ENCODE assay signal across 1 cellular context in the genomic region with DNA sequence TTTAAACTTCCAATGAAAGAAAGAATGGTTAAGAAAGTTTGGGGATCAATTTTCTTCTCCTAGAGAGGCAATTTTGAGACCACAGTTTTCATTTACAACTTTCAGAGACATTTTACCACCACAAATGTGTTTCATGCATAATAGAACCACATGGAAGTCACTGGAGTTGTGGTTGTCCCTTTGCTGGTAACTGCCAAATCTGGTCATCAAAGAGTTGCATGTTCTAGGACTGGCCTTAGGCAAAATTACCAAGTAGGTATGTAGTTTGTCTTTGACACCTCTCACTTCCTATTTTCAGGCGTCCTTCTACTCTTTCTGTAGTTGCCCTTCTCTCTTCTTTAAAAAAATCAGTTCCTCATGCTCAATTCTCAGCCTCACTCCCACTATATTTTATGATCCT.
TF ChIP-seq lines count a peak whose summit lies in the region.

No MANE protein-coding gene starts in this region.

TF ChIP-seq in GM23338, 12 proteins besides CTCF, POLR2A, EP300 and RAD21 (continued from another document):
- TF ChIP-seq, protein P1, sequence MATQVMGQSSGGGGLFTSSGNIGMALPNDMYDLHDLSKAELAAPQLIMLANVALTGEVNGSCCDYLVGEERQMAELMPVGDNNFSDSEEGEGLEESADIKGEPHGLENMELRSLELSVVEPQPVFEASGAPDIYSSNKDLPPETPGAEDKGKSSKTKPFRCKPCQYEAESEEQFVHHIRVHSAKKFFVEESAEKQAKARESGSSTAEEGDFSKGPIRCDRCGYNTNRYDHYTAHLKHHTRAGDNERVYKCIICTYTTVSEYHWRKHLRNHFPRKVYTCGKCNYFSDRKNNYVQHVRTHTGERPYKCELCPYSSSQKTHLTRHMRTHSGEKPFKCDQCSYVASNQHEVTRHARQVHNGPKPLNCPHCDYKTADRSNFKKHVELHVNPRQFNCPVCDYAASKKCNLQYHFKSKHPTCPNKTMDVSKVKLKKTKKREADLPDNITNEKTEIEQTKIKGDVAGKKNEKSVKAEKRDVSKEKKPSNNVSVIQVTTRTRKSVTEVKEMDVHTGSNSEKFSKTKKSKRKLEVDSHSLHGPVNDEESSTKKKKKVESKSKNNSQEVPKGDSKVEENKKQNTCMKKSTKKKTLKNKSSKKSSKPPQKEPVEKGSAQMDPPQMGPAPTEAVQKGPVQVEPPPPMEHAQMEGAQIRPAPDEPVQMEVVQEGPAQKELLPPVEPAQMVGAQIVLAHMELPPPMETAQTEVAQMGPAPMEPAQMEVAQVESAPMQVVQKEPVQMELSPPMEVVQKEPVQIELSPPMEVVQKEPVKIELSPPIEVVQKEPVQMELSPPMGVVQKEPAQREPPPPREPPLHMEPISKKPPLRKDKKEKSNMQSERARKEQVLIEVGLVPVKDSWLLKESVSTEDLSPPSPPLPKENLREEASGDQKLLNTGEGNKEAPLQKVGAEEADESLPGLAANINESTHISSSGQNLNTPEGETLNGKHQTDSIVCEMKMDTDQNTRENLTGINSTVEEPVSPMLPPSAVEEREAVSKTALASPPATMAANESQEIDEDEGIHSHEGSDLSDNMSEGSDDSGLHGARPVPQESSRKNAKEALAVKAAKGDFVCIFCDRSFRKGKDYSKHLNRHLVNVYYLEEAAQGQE (IDR thresholded peaks at IDR 0.05; ENCODE audit: unreplicated experiment), result no peak
- TF ChIP-seq ZNF331 (CRISPR knock-in tag; IDR thresholded peaks at IDR 0.05; ENCODE audit: low read depth), result no peak
- TF ChIP-seq, protein P2, sequence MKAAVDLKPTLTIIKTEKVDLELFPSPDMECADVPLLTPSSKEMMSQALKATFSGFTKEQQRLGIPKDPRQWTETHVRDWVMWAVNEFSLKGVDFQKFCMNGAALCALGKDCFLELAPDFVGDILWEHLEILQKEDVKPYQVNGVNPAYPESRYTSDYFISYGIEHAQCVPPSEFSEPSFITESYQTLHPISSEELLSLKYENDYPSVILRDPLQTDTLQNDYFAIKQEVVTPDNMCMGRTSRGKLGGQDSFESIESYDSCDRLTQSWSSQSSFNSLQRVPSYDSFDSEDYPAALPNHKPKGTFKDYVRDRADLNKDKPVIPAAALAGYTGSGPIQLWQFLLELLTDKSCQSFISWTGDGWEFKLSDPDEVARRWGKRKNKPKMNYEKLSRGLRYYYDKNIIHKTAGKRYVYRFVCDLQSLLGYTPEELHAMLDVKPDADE (IDR thresholded peaks at IDR 0.05), result no peak
- no peak for TF ChIP-seq STAT1 (IDR thresholded peaks at IDR 0.05; ENCODE audit: unreplicated experiment)
- TF ChIP-seq CREB1 (CRISPR knock-in tag; IDR thresholded peaks at IDR 0.05; ENCODE audit: low read depth), result no peak
